In the genomic region with DNA sequence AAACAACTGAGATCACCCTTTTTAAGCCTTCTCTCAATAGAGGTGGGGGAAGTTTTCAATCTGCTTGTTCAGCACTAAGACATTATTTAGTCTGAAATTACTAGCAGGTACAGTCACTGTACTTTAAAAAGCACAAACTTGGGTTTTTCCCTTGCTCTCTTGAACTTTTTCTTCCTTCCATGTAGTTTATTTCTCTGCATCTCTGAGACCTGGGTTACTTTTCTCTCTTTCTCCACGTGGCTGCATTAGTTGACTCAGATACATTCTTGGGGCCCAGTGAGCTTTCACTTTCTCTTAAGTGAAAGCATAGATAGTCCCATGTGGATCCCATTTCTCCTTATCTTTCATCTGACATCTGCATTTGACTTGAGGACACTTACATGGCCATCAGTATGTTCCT, we compare ENCODE assay signal across 14 cellular contexts.
DNase-seq lines count a peak whose midpoint lies in the region; ATAC-seq, FAIRE-seq and TF ChIP-seq lines count a peak whose summit lies in the region.
"Had no signal": no experiment of that assay in that cellular context is flagged by ENCODE, and none has a peak within 500 bp of the region (broad histone marks: within the 10 kb centered on the region; RNA-seq: fewer than 3 reads in every experiment).

No MANE protein-coding gene starts in this region.

- H3K4me1 Mint-ChIP-seq in stimulated activated memory B cell treated with anti-CD40 and anti-IgM and Interleukin-4, amounts not matched to agents 10 μg/mL and 1 μg/mL and 100 μg/mL, for 72 hours = no peaks in the 10 kb centered on the region
- H3K4me1 Mint-ChIP-seq: naive thymus-derived CD8-positive, alpha-beta T cell had no signal

- H3K27me3 Mint-ChIP-seq in stimulated activated memory B cell treated with anti-CD40 and anti-IgM and Interleukin-4, amounts not matched to agents 10 μg/mL and 1 μg/mL and 100 μg/mL, for 72 hours = no peaks in the 10 kb centered on the region

- no peaks in the 10 kb centered on the region for H3K36me3 Mint-ChIP-seq in stimulated activated memory B cell treated with anti-CD40 and anti-IgM and Interleukin-4, amounts not matched to agents 10 μg/mL and 1 μg/mL and 100 μg/mL, for 72 hours
- H3K36me3 Mint-ChIP-seq: naive thymus-derived CD8-positive, alpha-beta T cell had no signal

- peak; percentile 33 for FAIRE-seq in GM18507 (lab: Jason Lieb, UNC)

- ATAC-seq in GM21367 (IDR thresholded peaks at IDR 0.05; ENCODE audit: unreplicated experiment) = peak; percentile 72
- peak; percentile 92 for ATAC-seq in HG02885 (IDR thresholded peaks at IDR 0.05; ENCODE audit: poor library complexity, unreplicated experiment)
- ATAC-seq in HG03565 (IDR thresholded peaks at IDR 0.05; ENCODE audit: unreplicated experiment) = peak; percentile 83
- ATAC-seq in stimulated activated memory B cell treated with anti-CD40 and anti-IgM and Interleukin-4, amounts not matched to agents 10 μg/mL and 1 μg/mL and 100 μg/mL, for 72 hours = no peak
- ATAC-seq in omental fat pad (ENCODE audit: low FRiP score) = no peak
- ATAC-seq in left ventricle myocardium superior = no peak
- ATAC-seq: activated CD8-positive, alpha-beta T cell treated with anti-CD3 and anti-CD28 coated beads, Interleukin-2, amount 10 ng/mL, durations not matched to agents 7 days and 5 days; body of pancreas; HCT116; naive thymus-derived CD8-positive, alpha-beta T cell had no signal

- no peak overlapping the region for H3K4me3 Mint-ChIP-seq in stimulated activated memory B cell treated with anti-CD40 and anti-IgM and Interleukin-4, amounts not matched to agents 10 μg/mL and 1 μg/mL and 100 μg/mL, for 72 hours
- H3K4me3 Mint-ChIP-seq: activated CD8-positive, alpha-beta T cell treated with anti-CD3 and anti-CD28 coated beads, Interleukin-2, amount 10 ng/mL, durations not matched to agents 7 days and 5 days; naive thymus-derived CD8-positive, alpha-beta T cell had no signal

- no peak overlapping the region for H3K27ac Mint-ChIP-seq in stimulated activated memory B cell treated with anti-CD40 and anti-IgM and Interleukin-4, amounts not matched to agents 10 μg/mL and 1 μg/mL and 100 μg/mL, for 72 hours
- H3K27ac Mint-ChIP-seq: activated CD8-positive, alpha-beta T cell treated with anti-CD3 and anti-CD28 coated beads, Interleukin-2, amount 10 ng/mL, durations not matched to agents 7 days and 5 days; naive thymus-derived CD8-positive, alpha-beta T cell had no signal

- no peak for TF ChIP-seq CTCF in omental fat pad (IDR thresholded peaks at IDR 0.05)

- intact Hi-C loops in left ventricle myocardium superior (cut with micrococcal nuclease) = no loop called here

- DNase-seq in GM18507 (ENCODE audit: extremely low spot score, insufficient read length, low read depth) (no peak), omental fat pad (ENCODE audit: low spot score) (no peak), AG08396 (ENCODE audit: low spot score) (no peak), left ventricle myocardium superior (no peak)
- DNase-seq: activated CD8-positive, alpha-beta T cell treated with anti-CD3 and anti-CD28 coated beads, Interleukin-2, amount 10 ng/mL, durations not matched to agents 7 days and 5 days; activated gamma-delta T cell treated with Interleukin-2 at 50 U/mL for 16 hours; body of pancreas; DMS53; naive thymus-derived CD8-positive, alpha-beta T cell had no signal

- no peaks in the 10 kb centered on the region for H3K9me3 Mint-ChIP-seq in stimulated activated memory B cell treated with anti-CD40 and anti-IgM and Interleukin-4, amounts not matched to agents 10 μg/mL and 1 μg/mL and 100 μg/mL, for 72 hours
- H3K9me3 Mint-ChIP-seq: naive thymus-derived CD8-positive, alpha-beta T cell had no signal

Comparison
In these comparisons a context has a peak if more than half of its experiments do, and no peak if none do; other contexts are left out.
1. ATAC-seq: peak in GM21367 (single experiment), HG02885 (single experiment) and HG03565 (single experiment); none in stimulated activated memory B cell treated with anti-CD40 and anti-IgM and Interleukin-4, amounts not matched to agents 10 μg/mL and 1 μg/mL and 100 μg/mL, for 72 hours (single experiment), omental fat pad (single experiment) and left ventricle myocardium superior (single experiment).